In genomic region chr16:519425-519824, GRCh38 we compare ENCODE assay signal across 1 cellular context.
TF ChIP-seq lines count a peak whose summit lies in the region.

No MANE protein-coding gene starts in this region.

TF ChIP-seq in K562, 482 proteins besides CTCF, POLR2A, EP300 and RAD21:
- TF ChIP-seq ZBTB33 (CRISPR knock-in tag; IDR thresholded peaks at IDR 0.05) (peak; percentile 53), MIER1 (IDR thresholded peaks at IDR 0.05; ENCODE audit: low read depth) (no peak), POLR2G (IDR thresholded peaks at IDR 0.05; ENCODE audit: low read depth, low read length) (peak; percentile 56)
